In genomic region chr6:1589208-1589607, GRCh38 we compare ENCODE assay signal across 23 cellular contexts.
"Had no signal": no experiment of that assay in that cellular context is flagged by ENCODE, and none has a peak within 500 bp of the region (broad histone marks: within the 10 kb centered on the region; RNA-seq: fewer than 3 reads in every experiment).

No MANE protein-coding gene starts in this region.

- H3K27ac ChIP-seq: dorsolateral prefrontal cortex, epithelial cell of prostate, gastrocnemius medialis, left ventricle myocardium inferior, lower lobe of right lung, parathyroid adenoma, spleen, testis, tibial artery, upper lobe of right lung, uterus had no signal

- H3K36me3 ChIP-seq: gastrocnemius medialis, left ventricle myocardium inferior, lower lobe of right lung, spleen, tibial artery, upper lobe of right lung, uterus had no signal

- ATAC-seq: esophagus mucosa; gastrocnemius medialis; left cardiac atrium; lower lobe of right lung; natural killer cell; sciatic nerve; stimulated activated memory B cell treated with anti-CD40 and anti-IgM and Interleukin-4, amounts not matched to agents 10 μg/mL and 1 μg/mL and 100 μg/mL, for 72 hours; stimulated activated naive CD8-positive, alpha-beta T cell treated with anti-CD3 and anti-CD28 coated beads, Interleukin-15, Interleukin-2, amounts not matched to agents 100 U/mL and 50 U/mL, for 24 hours; upper lobe of right lung had no signal

- H3K4me3 ChIP-seq: dorsolateral prefrontal cortex, gastrocnemius medialis, left ventricle myocardium inferior, lower lobe of right lung, spleen, testis, tibial artery, upper lobe of right lung, uterus had no signal

- DNase-seq: cerebellar nuclear complex; dorsolateral prefrontal cortex; effector CD4-positive, alpha-beta T cell; foreskin fibroblast; gastrocnemius medialis; left cardiac atrium; left ventricle myocardium inferior; lower lobe of right lung; natural killer cell; occipital lobe; spleen; stimulated activated CD4-positive, alpha-beta T cell treated with anti-CD3 and anti-CD28 coated beads, Interleukin-4, amount 100 ng/mL, for 4 hours; stimulated activated naive CD8-positive, alpha-beta T cell treated with anti-CD3 and anti-CD28 coated beads, Interleukin-15, Interleukin-2, amounts not matched to agents 100 U/mL and 50 U/mL, for 24 hours; substantia nigra; testis; upper lobe of right lung; uterus had no signal

- H3K27me3 ChIP-seq: testis, upper lobe of right lung, uterus had no signal

- H3K4me1 ChIP-seq: gastrocnemius medialis, left ventricle myocardium inferior, lower lobe of right lung, parathyroid adenoma, spleen, testis, tibial artery, upper lobe of right lung, uterus had no signal

- H3K9me3 ChIP-seq: gastrocnemius medialis, left ventricle myocardium inferior, lower lobe of right lung, spleen, testis, tibial artery, upper lobe of right lung, uterus had no signal
